In genomic region chr12:129201029-129201428, GRCh38 we compare ENCODE assay signal across 1 cellular context.
TF ChIP-seq lines count a peak whose summit lies in the region.

No MANE protein-coding gene starts in this region.

TF ChIP-seq in HepG2, 621 proteins besides CTCF, POLR2A, EP300 and RAD21 (continued from another document):
- no peak for TF ChIP-seq ZNF407 (CRISPR knock-in tag; IDR thresholded peaks at IDR 0.05; ENCODE audit: not compliant biosample characterization)
